ENCODE assay signal across 21 cellular contexts in genomic region chr18:4309227-4309626, GRCh38.
"Had no signal": no experiment of that assay in that cellular context is flagged by ENCODE, and none has a peak within 500 bp of the region (broad histone marks: within the 10 kb centered on the region; RNA-seq: fewer than 3 reads in every experiment).

No MANE protein-coding gene starts in this region.

- H3K27ac ChIP-seq: SJSA1, SK-N-MC had no signal

- H3K36me3 ChIP-seq: MG63, SJSA1 had no signal

- H3K4me1 ChIP-seq: SJSA1 had no signal

- H3K27me3 ChIP-seq: MG63, SJSA1 had no signal

- DNase-seq: Karpas-422, KG1, MG63, NCI-H1092 treated with DMSO at 0.1 percent for 48 hours, NCI-H1436, NCI-H187, NCI-H2029, NCI-H2081 treated with DMSO at 0.1 percent for 48 hours, NCI-H2171, NCI-H226, NCI-H446, NCI-H510A, NCI-H524 treated with DMSO at 0.1 percent for 48 hours, NCI-H69, NCI-H774, Right ventricle myocardium superior, RPMI8226, SIG-M5 had no signal

- H3K4me3 ChIP-seq: MG63, SJSA1, SK-N-MC had no signal

- FAIRE-seq: RCC 7860 had no signal

- H3K9me3 ChIP-seq: MG63, SJSA1 had no signal
